In genomic region chr2:203718087-203718486, GRCh38 we compare ENCODE assay signal across 1 cellular context.
TF ChIP-seq lines count a peak whose summit lies in the region.

No MANE protein-coding gene starts in this region.

TF ChIP-seq in SK-N-SH, 30 proteins besides CTCF, POLR2A, EP300 and RAD21 (continued from another document):
- TF ChIP-seq PBX3 (IDR thresholded peaks at IDR 0.05) (no peak), SIN3A (IDR thresholded peaks at IDR 0.05; ENCODE audit: borderline replicate concordance, low read depth, low read length) (no peak)
